Comparison of ENCODE assay signal across 8 cellular contexts in the genomic region with DNA sequence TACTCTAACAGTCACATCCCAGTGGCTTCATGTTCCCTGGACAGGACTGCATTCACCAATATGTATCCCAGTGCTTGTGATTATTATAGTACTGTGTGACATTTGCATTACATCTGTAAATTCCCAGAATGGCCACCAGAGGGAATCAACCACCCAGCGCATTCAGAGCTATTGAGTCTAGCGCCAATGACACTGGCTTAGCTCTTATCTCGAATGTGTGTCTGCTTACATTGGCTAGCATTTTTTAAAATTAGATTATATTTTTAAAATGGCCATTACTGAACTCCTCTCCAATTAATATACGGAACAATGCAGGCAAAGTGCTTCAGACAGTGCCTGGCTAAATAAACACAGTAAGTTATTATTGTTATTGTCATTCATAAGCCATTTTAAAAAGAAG. TPM values are rescaled to one million over a fixed set of nuclear protein-coding genes. Genes with fewer than 3 reads are reported as not detected.
DNase-seq lines count a peak whose midpoint lies in the region; ATAC-seq, FAIRE-seq and TF ChIP-seq lines count a peak whose summit lies in the region.

No MANE protein-coding gene starts in this region.

- H3K4me1 ChIP-seq in right lobe of liver (peaks cover 0 to 16% (median 7%) of the 10 kb centered on the region in 4 donors), stomach (peaks cover 0 to 19% (median 17%) of the 10 kb centered on the region in 4 donors)

- H3K27me3 ChIP-seq in right lobe of liver (no peaks in the 10 kb centered on the region), stomach (peaks cover 0 to 12% (median 0%) of the 10 kb centered on the region in 3 donors)

- peak; percentile 85 for ATAC-seq in HG02623 (IDR thresholded peaks at IDR 0.05; ENCODE audit: unreplicated experiment)
- ATAC-seq in right lobe of liver, result peak; percentile 97 to 99 (median 97)

- H3K4me3 ChIP-seq in right lobe of liver (no peak overlapping the region), stomach (no peak overlapping the region)

- TF ChIP-seq POLR2A in right lobe of liver (IDR thresholded peaks at IDR 0.05) (no peak), stomach (IDR thresholded peaks at IDR 0.05) (no peak)

- H3K9me3 ChIP-seq in right lobe of liver (no peaks in the 10 kb centered on the region), stomach (no peaks in the 10 kb centered on the region)

- H3K36me3 ChIP-seq in right lobe of liver (no peaks in the 10 kb centered on the region), stomach (no peaks in the 10 kb centered on the region)

- POLR2A ChIA-PET in GM10248 (lab: Yijun Ruan, JAX), result no interaction called here

- H3K27ac ChIP-seq in right lobe of liver (no peak overlapping the region), stomach (no peak overlapping the region)

- TF ChIP-seq EP300 in stomach (IDR thresholded peaks at IDR 0.05), result no peak

- 2% methylated on average over 4 of the region's 4 CpGs for WGBS in right lobe of liver (ENCODE audit: insufficient coverage, low coverage, low lambda C conversion rate, missing lambda C conversion rate)
- 0 to 1% (median 0%) methylated on average over 4 of the region's 4 CpGs for WGBS in stomach, 5 donors

- peak; percentile 94 for FAIRE-seq in A204.1 (lab: Jason Lieb, UNC)

- CTCF ChIA-PET in GM10248 (lab: Yijun Ruan, JAX), result interaction anchor here (0.7 to 12.5 kb wide), 58 partner anchors 11 to 1000 kb away, joined by 3 to 416 read pairs (median 4); no protein-coding TSS in a partner anchor

- TF ChIP-seq CTCF in GM10248 (IDR thresholded peaks at IDR 0.05; ENCODE audit: control extremely low read depth, extremely low read depth, low read depth, missing control alignments) (peak; percentile 75), right lobe of liver (IDR thresholded peaks at IDR 0.05) (peak; percentile 85 to 91 (median 88)), stomach (IDR thresholded peaks at IDR 0.05) (peak in 5 of 7 experiments; percentile 79 to 93 (median 90))

- intact Hi-C loops in right lobe of liver (cut with DNase I), result loop anchor here (5.0 to 10.0 kb wide), 2 partner anchors 183 to 185 kb away; no protein-coding TSS in a partner anchor
- intact Hi-C loops in stomach (cut with DNase I; ENCODE audit: low total_unique reads), result loop anchor here (2.0 to 10.0 kb wide), 2 partner anchors 187 to 483 kb away; no protein-coding TSS in a partner anchor

- DNase-seq in GM10248 (ENCODE audit: extremely low spot score) (peak; percentile 42), NCI-H1105 treated with DMSO at 0.1 percent for 48 hours (lab: John Stamatoyannopoulos, UW) (peak; percentile 86), SKM-1 treated with dmso at 0.1 percent for 144 hours (lab: John Stamatoyannopoulos, UW; ENCODE audit: unreplicated experiment) (peak; percentile 78), dedifferentiated amniotic fluid mesenchymal stem cell (ENCODE audit: extremely low spot score) (peak; percentile 73), right lobe of liver (peak in 1 of 3 donors; percentile 62), stomach (peak; percentile 52)

RNA-seq across cellular contexts. Expression of gene TRIL, which starts 36.3 kb away (rescaled TPM):
- total RNA-seq in right lobe of liver (under 1 TPM; 0.12 to 0.29 (median 0.21) TPM), stomach (10 to 100 TPM in 1 of 5 donors, 1 to 10 TPM in 3, not detected in 1; 1.3 to 26.1 (median 5.6) TPM)
- polyA plus RNA-seq in stomach, result 1 to 10 TPM in 2 of 3 donors, under 1 TPM in 1; 0.92 to 1.3 (median 1.1) TPM
